Comparison of ENCODE assay signal across 8 cellular contexts in genomic region chr15:71278989-71279756, GRCh38.
DNase-seq lines count a peak whose midpoint lies in the region; ATAC-seq and TF ChIP-seq lines count a peak whose summit lies in the region.

No MANE protein-coding gene starts in this region.

- TF ChIP-seq CTCF in transverse colon (IDR thresholded peaks at IDR 0.05), result no peak

- no peaks in the 10 kb centered on the region for H3K9me3 Mint-ChIP-seq in stimulated activated effector memory CD8-positive, alpha-beta T cell treated with anti-CD3 and anti-CD28 coated beads, Interleukin-12 subunit alpha, Interleukin-12 subunit beta, amount 100 ng/mL, for 72 hours

- TF ChIP-seq EP300 in transverse colon (IDR thresholded peaks at IDR 0.05; ENCODE audit: low read depth), result no peak

- ATAC-seq in left ventricle myocardium superior (peak; percentile 75), GM19023 (IDR thresholded peaks at IDR 0.05; ENCODE audit: unreplicated experiment) (no peak)
- no peak for ATAC-seq in stimulated activated effector memory CD8-positive, alpha-beta T cell treated with anti-CD3 and anti-CD28 coated beads, Interleukin-12 subunit alpha, Interleukin-12 subunit beta, amount 100 ng/mL, for 72 hours

- no peaks in the 10 kb centered on the region for H3K4me1 Mint-ChIP-seq in stimulated activated effector memory CD8-positive, alpha-beta T cell treated with anti-CD3 and anti-CD28 coated beads, Interleukin-12 subunit alpha, Interleukin-12 subunit beta, amount 100 ng/mL, for 72 hours

- intact Hi-C loops in left ventricle myocardium superior (cut with micrococcal nuclease), result no loop called here
- intact Hi-C loops in transverse colon (cut with DNase I; ENCODE audit: low total_unique reads), result no loop called here

- H3K36me3 Mint-ChIP-seq in stimulated activated effector memory CD8-positive, alpha-beta T cell treated with anti-CD3 and anti-CD28 coated beads, Interleukin-12 subunit alpha, Interleukin-12 subunit beta, amount 100 ng/mL, for 72 hours, result no peaks in the 10 kb centered on the region

- H3K27me3 ChIP-seq in transverse colon, result no peaks in the 10 kb centered on the region

- WGBS in transverse colon (ENCODE audit: low coverage in 1 of 2), 2 donors, result 33 to 34% methylated on average over 6 to 15 of the region's 15 CpGs

- no peak for TF ChIP-seq POLR2A in transverse colon (IDR thresholded peaks at IDR 0.05)

- H3K27ac Mint-ChIP-seq in stimulated activated effector memory CD8-positive, alpha-beta T cell treated with anti-CD3 and anti-CD28 coated beads, Interleukin-12 subunit alpha, Interleukin-12 subunit beta, amount 100 ng/mL, for 72 hours, result no peak overlapping the region

- H3K9me3 ChIP-seq in transverse colon, result no peaks in the 10 kb centered on the region

- DNase-seq in LoVo (ENCODE audit: low spot score) (peak; percentile 73), SIG-M5 (lab: John Stamatoyannopoulos, UW) (peak; percentile 52), left ventricle myocardium superior (peak; percentile 41), transverse colon (peak; percentile 61), activated gamma-delta T cell (lab: John Stamatoyannopoulos, UW) (no peak), NCI-H526 (lab: John Stamatoyannopoulos, UW) (no peak)
- DNase-seq in stimulated activated effector memory CD8-positive, alpha-beta T cell treated with anti-CD3 and anti-CD28 coated beads, Interleukin-12 subunit alpha, Interleukin-12 subunit beta, amount 100 ng/mL, for 72 hours (ENCODE audit: low spot score in 2 of 2), result no peak

- H3K4me1 ChIP-seq in transverse colon, result peaks cover 8 to 27% (median 14%) of the 10 kb centered on the region in 4 donors

- no peaks in the 10 kb centered on the region for H3K36me3 ChIP-seq in transverse colon

- H3K4me3 ChIP-seq in transverse colon, result no peak overlapping the region

- peak overlapping the region; percentile 45 to 73 (median 53) for H3K27ac ChIP-seq in transverse colon

- H3K4me3 Mint-ChIP-seq in stimulated activated effector memory CD8-positive, alpha-beta T cell treated with anti-CD3 and anti-CD28 coated beads, Interleukin-12 subunit alpha, Interleukin-12 subunit beta, amount 100 ng/mL, for 72 hours, result no peak overlapping the region

- in situ Hi-C loops in transverse colon (cut with MboI; ENCODE audit: low pct_ligation_motif_present in 1 of 4, low pct_unique_long_range_greater_than_20kb in 1 of 4, low sequenced_read_pairs in 3 of 4), result no loop called here

Comparison
In these comparisons a context has a peak if more than half of its experiments do, and no peak if none do; other contexts are left out.
1. DNase-seq: peak in LoVo (single experiment), SIG-M5 (single experiment), left ventricle myocardium superior (single experiment) and transverse colon (single experiment); none in activated gamma-delta T cell (single experiment), NCI-H526 (0 of 2) and stimulated activated effector memory CD8-positive, alpha-beta T cell treated with anti-CD3 and anti-CD28 coated beads, Interleukin-12 subunit alpha, Interleukin-12 subunit beta, amount 100 ng/mL, for 72 hours (0 of 2).